Comparison of ENCODE assay signal across 21 cellular contexts in genomic region chr11:115446214-115446613, GRCh38.
"Had no signal": no experiment of that assay in that cellular context is flagged by ENCODE, and none has a peak within 500 bp of the region (broad histone marks: within the 10 kb centered on the region; RNA-seq: fewer than 3 reads in every experiment).

No MANE protein-coding gene starts in this region.

- H3K4me1 Mint-ChIP-seq: IgD-negative memory B cell had no signal

- H3K27me3 ChIP-seq: SJCRH30 had no signal

- DNase-seq: Kasumi-1, MM.1S, NCI-H1092 treated with DMSO at 0.1 percent for 48 hours, NCI-H1436, NCI-H187, NCI-H2029, NCI-H2081 treated with DMSO at 0.1 percent for 48 hours, NCI-H2171, NCI-H226, NCI-H446, NCI-H510A, NCI-H524 treated with DMSO at 0.1 percent for 48 hours, NCI-H69, NCI-H774, RPMI8226, SHP77 treated with DMSO at 0.1 percent for 48 hours, SJCRH30 had no signal

- H3K36me3 ChIP-seq: SJCRH30 had no signal

- H3K27ac ChIP-seq: KMS-11, SJCRH30 had no signal

- H3K36me3 Mint-ChIP-seq: IgD-negative memory B cell had no signal

- H3K27me3 Mint-ChIP-seq: IgD-negative memory B cell had no signal

- ATAC-seq: K562, SK-N-SH treated with all-trans-retinoic acid at 6 μM for 48 hours had no signal

- H3K9me3 ChIP-seq: SJCRH30 had no signal

- H3K4me1 ChIP-seq: SJCRH30 had no signal

- H3K4me3 ChIP-seq: K562, SJCRH30 had no signal

- H3K27ac Mint-ChIP-seq: IgD-negative memory B cell had no signal
